Comparison of ENCODE assay signal across 17 cellular contexts in genomic region chr13:37056228-37056627, GRCh38. TPM values are rescaled to one million over a fixed set of nuclear protein-coding genes. Genes with fewer than 3 reads are reported as not detected.
"Had no signal": no experiment of that assay in that cellular context is flagged by ENCODE, and none has a peak within 500 bp of the region (broad histone marks: within the 10 kb centered on the region; RNA-seq: fewer than 3 reads in every experiment).

No MANE protein-coding gene starts in this region.

RNA-seq across cellular contexts. Expression of gene CSNK1A1L, which starts 49.2 kb away (rescaled TPM):
- total RNA-seq: dermis blood vessel endothelial cell, dorsolateral prefrontal cortex, esophagus mucosa, esophagus squamous epithelium, gastrocnemius medialis, glomerular endothelial cell, heart right ventricle, kidney epithelial cell, left cardiac atrium, left lung, left ventricle myocardium superior, lower leg skin, lower lobe of right lung, lung microvascular endothelial cell, mesenteric fat pad, mesothelial cell of epicardium, mucosa of descending colon had no signal
